8 cellular contexts compared by ENCODE assay signal in the genomic region with DNA sequence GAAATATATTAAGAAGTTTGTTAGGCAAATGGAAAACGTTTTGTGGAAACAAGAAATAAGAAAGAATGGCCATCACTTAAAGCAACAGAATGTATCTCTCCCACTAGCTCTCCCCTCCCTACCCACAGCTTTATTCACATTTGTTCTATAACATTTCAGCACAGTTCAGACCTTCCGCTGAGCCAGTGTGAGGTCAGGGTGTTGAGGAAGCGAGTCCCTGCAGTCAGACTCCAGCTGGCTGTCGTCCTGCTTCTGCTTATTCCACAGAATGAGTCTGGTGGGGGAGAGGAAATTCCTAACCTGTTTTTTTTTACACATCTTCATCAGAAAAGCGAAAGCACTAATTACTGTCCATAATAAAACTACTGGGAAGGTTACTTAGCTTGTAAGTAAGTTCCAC. TPM values are rescaled to one million over a fixed set of nuclear protein-coding genes. Genes with fewer than 3 reads are reported as not detected.
A peak's percentile ranks its signal among the peaks of the same experiment; 100 is the strongest.
DNase-seq lines count a peak whose midpoint lies in the region; ATAC-seq and TF ChIP-seq lines count a peak whose summit lies in the region.

No MANE protein-coding gene starts in this region.

- H3K27me3 Mint-ChIP-seq in CD8-positive, alpha-beta T cell (ENCODE audit: low read depth), result no peaks in the 10 kb centered on the region
- H3K27me3 Mint-ChIP-seq in nephron (ENCODE audit: low read depth), result no peaks in the 10 kb centered on the region

- no peaks in the 10 kb centered on the region for H3K36me3 ChIP-seq in CD8-positive, alpha-beta T cell (ENCODE audit: insufficient read depth, low read length)
- no peaks in the 10 kb centered on the region for H3K36me3 ChIP-seq in Peyer's patch

- intact Hi-C loops in CD8-positive, alpha-beta T cell (cut with DNase I, micrococcal nuclease), result loop anchor here in 1 of 2 experiments (2.0 kb wide), 1 partner anchor 147 kb away; no protein-coding TSS in a partner anchor

- no peaks in the 10 kb centered on the region for H3K27me3 ChIP-seq in CD8-positive, alpha-beta T cell (ENCODE audit: insufficient read depth, low read length)
- no peaks in the 10 kb centered on the region for H3K27me3 ChIP-seq in Peyer's patch

- TF ChIP-seq POLR2A in Peyer's patch (IDR thresholded peaks at IDR 0.05), result no peak

- DNase-seq in CD8-positive, alpha-beta T cell, result no peak
- DNase-seq in Peyer's patch (peak in 2 of 3 donors; percentile 72 to 77), dermis microvascular lymphatic vessel endothelial cell (ENCODE audit: low read depth in 2 of 2) (peak; percentile 77 to 89), NCI-H524 treated with DMSO at 0.1 percent for 48 hours (lab: John Stamatoyannopoulos, UW) (no peak), dedifferentiated amniotic fluid mesenchymal stem cell (ENCODE audit: extremely low spot score) (no peak), amygdala (lab: John Stamatoyannopoulos, UW) (no peak)

- peaks cover 70% of the 10 kb centered on the region for H3K4me1 Mint-ChIP-seq in CD8-positive, alpha-beta T cell (ENCODE audit: low read depth)
- H3K4me1 Mint-ChIP-seq in nephron, result peaks cover 19% of the 10 kb centered on the region

- CTCF ChIA-PET in CD8-positive, alpha-beta T cell (lab: Charles Lee), result interaction anchor here (0.8 to 1.0 kb wide), 2 partner anchors 40 to 71 kb away, joined by 3 read pairs; a partner anchor contains a TSS

- no peaks in the 10 kb centered on the region for H3K36me3 Mint-ChIP-seq in CD8-positive, alpha-beta T cell
- H3K36me3 Mint-ChIP-seq in nephron (ENCODE audit: low read depth), result peaks cover 9% of the 10 kb centered on the region

- no peak for ATAC-seq in CD8-positive, alpha-beta T cell
- no peak for ATAC-seq in GM18867 (IDR thresholded peaks at IDR 0.05; ENCODE audit: unreplicated experiment)

- H3K4me3 Mint-ChIP-seq in CD8-positive, alpha-beta T cell, result peak overlapping the region; percentile 55
- peak overlapping the region in 2 of 3 experiments; percentile 31 to 40 for H3K4me3 Mint-ChIP-seq in nephron

- no peaks in the 10 kb centered on the region for H3K9me3 ChIP-seq in CD8-positive, alpha-beta T cell (ENCODE audit: low read length)
- no peaks in the 10 kb centered on the region for H3K9me3 ChIP-seq in Peyer's patch

- no peak overlapping the region for H3K4me3 ChIP-seq in CD8-positive, alpha-beta T cell (ENCODE audit: low read depth, low read length)
- no peak overlapping the region for H3K4me3 ChIP-seq in Peyer's patch

- peaks cover 17% of the 10 kb centered on the region for H3K4me1 ChIP-seq in CD8-positive, alpha-beta T cell (ENCODE audit: insufficient read depth, low read length)
- H3K4me1 ChIP-seq in Peyer's patch, result peaks cover 0 to 3% (median 0%) of the 10 kb centered on the region in 4 donors

- no peak for TF ChIP-seq CTCF in CD8-positive, alpha-beta T cell (IDR thresholded peaks at IDR 0.05)
- TF ChIP-seq CTCF in Peyer's patch (IDR thresholded peaks at IDR 0.05), result no peak
- no peak for TF ChIP-seq CTCF in nephron (IDR thresholded peaks at IDR 0.05; ENCODE audit: unreplicated experiment in 3 of 3)

- no peak overlapping the region for H3K27ac ChIP-seq in CD8-positive, alpha-beta T cell (ENCODE audit: low read depth, low read length)
- H3K27ac ChIP-seq in Peyer's patch, result peak overlapping the region in 1 of 4 donors; percentile 60

- H3K9me3 Mint-ChIP-seq in CD8-positive, alpha-beta T cell, result no peaks in the 10 kb centered on the region
- no peaks in the 10 kb centered on the region for H3K9me3 Mint-ChIP-seq in nephron

- POLR2A ChIA-PET in CD8-positive, alpha-beta T cell (lab: Charles Lee), result no interaction called here

- H3K27ac Mint-ChIP-seq in CD8-positive, alpha-beta T cell, result no peak overlapping the region
- peak overlapping the region; percentile 65 to 91 (median 89) for H3K27ac Mint-ChIP-seq in nephron

RNA-seq across cellular contexts. Expression of a gene that starts 39.1 kb away (rescaled TPM):
- total RNA-seq in CD8-positive, alpha-beta T cell, result 10 to 100 TPM; 13.8 to 17.4 TPM
- 10 to 100 TPM in 3 of 4 donors, 1 to 10 TPM in 1; 5.3 to 18.2 (median 16.1) TPM for total RNA-seq in Peyer's patch
- total RNA-seq in dermis microvascular lymphatic vessel endothelial cell, result 19.6 and 29.1 TPM in 2 replicates

Comparison
In these comparisons a context has a peak if more than half of its experiments do, and no peak if none do; other contexts are left out.
1. DNase-seq: peak in Peyer's patch (2 of 3) and dermis microvascular lymphatic vessel endothelial cell (2 of 2); none in CD8-positive, alpha-beta T cell (0 of 7), NCI-H524 treated with DMSO at 0.1 percent for 48 hours (single experiment), dedifferentiated amniotic fluid mesenchymal stem cell (single experiment) and amygdala (0 of 56).